8 cellular contexts compared by ENCODE assay signal in genomic region chr3:72346526-72346926, GRCh38.
A peak's percentile ranks its signal among the peaks of the same experiment; 100 is the strongest.
DNase-seq lines count a peak whose midpoint lies in the region; ATAC-seq lines count a peak whose summit lies in the region.

No MANE protein-coding gene starts in this region.

- ATAC-seq in stimulated activated naive CD8-positive, alpha-beta T cell treated with anti-CD3 and anti-CD28 coated beads, Interleukin-15, amount 100 ng/mL, for 72 hours: peak; percentile 27
- no peak for ATAC-seq in stimulated activated naive CD8-positive, alpha-beta T cell treated with anti-CD3 and anti-CD28 coated beads, Interleukin-15, Interleukin-2, amounts not matched to agents 100 U/mL and 50 U/mL, for 24 hours
- ATAC-seq in left lobe of liver: no peak

- H3K9me3 Mint-ChIP-seq in stimulated activated naive CD8-positive, alpha-beta T cell treated with anti-CD3 and anti-CD28 coated beads, Interleukin-15, amount 100 ng/mL, for 72 hours: peaks cover 6 to 7% of the 10 kb centered on the region in 2 donors
- peaks cover 3% of the 10 kb centered on the region for H3K9me3 Mint-ChIP-seq in activated CD4-positive, alpha-beta memory T cell treated with anti-CD3 and anti-CD28 coated beads for 36 hours

- POLR2A ChIA-PET in activated CD4-positive, alpha-beta memory T cell treated with anti-CD3 and anti-CD28 coated beads for 36 hours (lab: Charles Lee): no interaction called here

- no peaks in the 10 kb centered on the region for H3K27me3 Mint-ChIP-seq in stimulated activated naive CD8-positive, alpha-beta T cell treated with anti-CD3 and anti-CD28 coated beads, Interleukin-15, amount 100 ng/mL, for 72 hours
- no peaks in the 10 kb centered on the region for H3K27me3 Mint-ChIP-seq in activated CD4-positive, alpha-beta memory T cell treated with anti-CD3 and anti-CD28 coated beads for 36 hours

- no peak for DNase-seq in stimulated activated naive CD8-positive, alpha-beta T cell treated with anti-CD3 and anti-CD28 coated beads, Interleukin-15, amount 100 ng/mL, for 72 hours
- DNase-seq in stimulated activated naive CD8-positive, alpha-beta T cell treated with anti-CD3 and anti-CD28 coated beads, Interleukin-15, Interleukin-2, amounts not matched to agents 100 U/mL and 50 U/mL, for 24 hours: no peak
- DNase-seq in activated CD4-positive, alpha-beta memory T cell treated with anti-CD3 and anti-CD28 coated beads for 36 hours: peak; percentile 17
- DNase-seq in iris pigment epithelial cell (ENCODE audit: low read depth) (peak; percentile 98), GM19238 (ENCODE audit: insufficient read length, low spot score) (no peak), DMS79 (lab: John Stamatoyannopoulos, UW) (no peak), LoVo (ENCODE audit: low spot score) (no peak), left lobe of liver (ENCODE audit: low spot score) (no peak)

- H3K27ac Mint-ChIP-seq in stimulated activated naive CD8-positive, alpha-beta T cell treated with anti-CD3 and anti-CD28 coated beads, Interleukin-15, amount 100 ng/mL, for 72 hours: peak overlapping the region; percentile 43 to 44
- no peak overlapping the region for H3K27ac Mint-ChIP-seq in activated CD4-positive, alpha-beta memory T cell treated with anti-CD3 and anti-CD28 coated beads for 36 hours

- CTCF ChIA-PET in activated CD4-positive, alpha-beta memory T cell treated with anti-CD3 and anti-CD28 coated beads for 36 hours (lab: Charles Lee): interaction anchor here (0.9 kb wide), 1 partner anchor 549 kb away, joined by 3 read pairs; no protein-coding TSS in a partner anchor

- peak overlapping the region in 1 of 2 donors; percentile 21 for H3K4me3 Mint-ChIP-seq in stimulated activated naive CD8-positive, alpha-beta T cell treated with anti-CD3 and anti-CD28 coated beads, Interleukin-15, amount 100 ng/mL, for 72 hours
- H3K4me3 Mint-ChIP-seq in activated CD4-positive, alpha-beta memory T cell treated with anti-CD3 and anti-CD28 coated beads for 36 hours: no peak overlapping the region

- H3K4me1 Mint-ChIP-seq in stimulated activated naive CD8-positive, alpha-beta T cell treated with anti-CD3 and anti-CD28 coated beads, Interleukin-15, amount 100 ng/mL, for 72 hours: peaks cover 79% of the 10 kb centered on the region
- peaks cover 55% of the 10 kb centered on the region for H3K4me1 Mint-ChIP-seq in activated CD4-positive, alpha-beta memory T cell treated with anti-CD3 and anti-CD28 coated beads for 36 hours (ENCODE audit: low read depth)

- intact Hi-C loops in activated CD4-positive, alpha-beta memory T cell treated with anti-CD3 and anti-CD28 coated beads for 36 hours (cut with micrococcal nuclease): loop anchor here (10.0 kb wide), 1 partner anchor 472 kb away; no protein-coding TSS in a partner anchor

- H3K36me3 Mint-ChIP-seq in activated CD4-positive, alpha-beta memory T cell treated with anti-CD3 and anti-CD28 coated beads for 36 hours: no peaks in the 10 kb centered on the region

Comparison
In these comparisons a context has a peak if more than half of its experiments do, and no peak if none do; other contexts are left out.
1. DNase-seq: peak in activated CD4-positive, alpha-beta memory T cell treated with anti-CD3 and anti-CD28 coated beads for 36 hours (single experiment) and iris pigment epithelial cell (single experiment); none in stimulated activated naive CD8-positive, alpha-beta T cell treated with anti-CD3 and anti-CD28 coated beads, Interleukin-15, amount 100 ng/mL, for 72 hours (0 of 2), stimulated activated naive CD8-positive, alpha-beta T cell treated with anti-CD3 and anti-CD28 coated beads, Interleukin-15, Interleukin-2, amounts not matched to agents 100 U/mL and 50 U/mL, for 24 hours (single experiment), GM19238 (single experiment), DMS79 (single experiment), LoVo (single experiment) and left lobe of liver (single experiment).